Comparison of ENCODE assay signal across 11 cellular contexts in genomic region chr3:196792771-196793170, GRCh38. TPM values are rescaled to one million over a fixed set of nuclear protein-coding genes. Genes with fewer than 3 reads are reported as not detected.
DNase-seq lines count a peak whose midpoint lies in the region; ATAC-seq and TF ChIP-seq lines count a peak whose summit lies in the region.
"Had no signal": no experiment of that assay in that cellular context is flagged by ENCODE, and none has a peak within 500 bp of the region (broad histone marks: within the 10 kb centered on the region; RNA-seq: fewer than 3 reads in every experiment).

No MANE protein-coding gene starts in this region.

- H3K27ac ChIP-seq in GM23248 (0 out of 2 replicates have a peak overlapping the region, but pooled peaks have one; percentile 8), RWPE2 (ENCODE audit: poor library complexity, severe bottlenecking) (peak overlapping the region; percentile 91), parathyroid adenoma (peak overlapping the region; percentile 82)
- H3K27ac ChIP-seq in effector memory CD4-positive, alpha-beta T cell (ENCODE audit: insufficient read depth, low read length, poor library complexity, severe bottlenecking): no peak overlapping the region

- no peak overlapping the region for H2AFZ ChIP-seq in GM23248
- H2AFZ ChIP-seq in parathyroid adenoma: peak overlapping the region; percentile 12

- H3K4me3 ChIP-seq in GM23248 (no peak overlapping the region), RWPE2 (ENCODE audit: severe bottlenecking) (no peak overlapping the region), fibroblast of pulmonary artery (replicated peaks; ENCODE audit: low read depth, low read length) (no peak overlapping the region), parathyroid adenoma (ENCODE audit: low read depth, low read length) (peak overlapping the region; percentile 53)
- H3K4me3 ChIP-seq in effector memory CD4-positive, alpha-beta T cell (ENCODE audit: insufficient read depth, low read depth, low read length, poor library complexity, severe bottlenecking): no peak overlapping the region
- H3K4me3 ChIP-seq: mucosa of descending colon had no signal

- H3K9me2 ChIP-seq in GM23248 (ENCODE audit: insufficient read depth): no peaks in the 10 kb centered on the region

- no peak for TF ChIP-seq CTCF in RWPE2 (IDR thresholded peaks at IDR 0.05; ENCODE audit: poor library complexity, severe bottlenecking)
- no peak for TF ChIP-seq CTCF in fibroblast of pulmonary artery (IDR thresholded peaks at IDR 0.05; ENCODE audit: low read length, missing control alignments)
- TF ChIP-seq CTCF in parathyroid adenoma (IDR thresholded peaks at IDR 0.05): no peak

- H3K4me1 ChIP-seq in GM23248 (ENCODE audit: insufficient read depth) (peaks cover 16% of the 10 kb centered on the region), RWPE2 (ENCODE audit: insufficient read depth, poor library complexity, severe bottlenecking) (peaks cover 35% of the 10 kb centered on the region), parathyroid adenoma (peaks cover 16% of the 10 kb centered on the region)
- no peaks in the 10 kb centered on the region for H3K4me1 ChIP-seq in effector memory CD4-positive, alpha-beta T cell (ENCODE audit: control insufficient read depth, insufficient read depth, low read length, poor library complexity, severe bottlenecking)

- peaks cover 22% of the 10 kb centered on the region for H3F3A ChIP-seq in GM23248 (ENCODE audit: insufficient read depth)

- WGBS in GM23248 (ENCODE audit: low coverage in 1 of 2, low lambda C conversion rate in 2 of 2, missing lambda C conversion rate in 2 of 2), 2 experiments: 90 to 93% methylated on average over 5 of the region's 5 CpGs

- H3K9ac ChIP-seq in GM23248: no peak overlapping the region
- H3K9ac ChIP-seq in parathyroid adenoma: no peak overlapping the region

- ATAC-seq in RWPE2 (ENCODE audit: low read depth) (peak; percentile 49), GM21786 (IDR thresholded peaks at IDR 0.05; ENCODE audit: unreplicated experiment) (no peak)
- ATAC-seq: activated CD8-positive, alpha-beta memory T cell treated with anti-CD3 and anti-CD28 coated beads, Interleukin-2, amount 10 ng/mL, durations not matched to agents 7 days and 5 days; mucosa of descending colon had no signal

- H3K79me2 ChIP-seq in GM23248 (ENCODE audit: insufficient read depth): peaks cover 89% of the 10 kb centered on the region
- peaks cover 44% of the 10 kb centered on the region for H3K79me2 ChIP-seq in parathyroid adenoma

- peaks cover 4% of the 10 kb centered on the region; the same call in 1 of the 2 replicates for H4K20me1 ChIP-seq in GM23248 (ENCODE audit: insufficient read depth)

- in situ Hi-C loops in GM23248 (cut with MboI): no loop called here

- H3K4me2 ChIP-seq in GM23248 (ENCODE audit: unreplicated experiment) (no peak overlapping the region), parathyroid adenoma (ENCODE audit: low read length) (peak overlapping the region; percentile 73)

- H3K36me3 ChIP-seq in GM23248 (ENCODE audit: low read depth) (no peaks in the 10 kb centered on the region), RWPE2 (ENCODE audit: low read depth) (peaks cover 9% of the 10 kb centered on the region), parathyroid adenoma (ENCODE audit: control insufficient read depth, insufficient read depth, low read length) (no peaks in the 10 kb centered on the region)
- H3K36me3 ChIP-seq in effector memory CD4-positive, alpha-beta T cell (ENCODE audit: control insufficient read depth, insufficient read depth, low read length): peaks cover 14% of the 10 kb centered on the region

- H3K27me3 ChIP-seq in GM23248 (replicated peaks; ENCODE audit: insufficient read depth) (no peaks in the 10 kb centered on the region), RWPE2 (ENCODE audit: insufficient read depth, poor library complexity, severe bottlenecking) (no peaks in the 10 kb centered on the region), parathyroid adenoma (ENCODE audit: control insufficient read depth, insufficient read depth, low read length) (no peaks in the 10 kb centered on the region)
- H3K27me3 ChIP-seq in effector memory CD4-positive, alpha-beta T cell (replicated peaks; ENCODE audit: control insufficient read depth, insufficient read depth, low read length, poor library complexity, severe bottlenecking): no peaks in the 10 kb centered on the region

- peak; percentile 35 for DNase-seq in GM23248
- DNase-seq in RWPE2 (ENCODE audit: low spot score): no peak
- peak; percentile 60 for DNase-seq in fibroblast of pulmonary artery (ENCODE audit: low read depth)
- no peak for DNase-seq in effector memory CD4-positive, alpha-beta T cell
- DNase-seq in OCI-M1 (lab: John Stamatoyannopoulos, UW): no peak
- no peak for DNase-seq in NCI-H146 treated with DMSO at 0.1 percent for 48 hours (lab: John Stamatoyannopoulos, UW; ENCODE audit: unreplicated experiment)
- DNase-seq: activated CD8-positive, alpha-beta memory T cell treated with anti-CD3 and anti-CD28 coated beads, Interleukin-2, amount 10 ng/mL, durations not matched to agents 7 days and 5 days; mucosa of descending colon; NCI-H524 had no signal

- H3K9me3 ChIP-seq in GM23248 (ENCODE audit: low read depth) (no peaks in the 10 kb centered on the region), RWPE2 (ENCODE audit: severe bottlenecking) (no peaks in the 10 kb centered on the region), parathyroid adenoma (ENCODE audit: control insufficient read depth, low read length) (no peaks in the 10 kb centered on the region)
- no peaks in the 10 kb centered on the region for H3K9me3 ChIP-seq in effector memory CD4-positive, alpha-beta T cell (ENCODE audit: control insufficient read depth, low read length)
- H3K9me3 ChIP-seq: mucosa of descending colon had no signal

RNA-seq across cellular contexts. Expression of gene PAK2, which starts 53.1 kb away (rescaled TPM):
- 22.6 and 24.4 TPM in 2 replicates for total RNA-seq in GM23248 (2014; rRNA removed; shearing (Covaris generic))
- polyA plus RNA-seq in GM23248 (2016; fragmentation: Nextera tagmentation; extraction: Ambion mirVana): 29.4 and 30.5 TPM in 2 replicates

Comparison
In these comparisons a context has a peak if more than half of its experiments do, and no peak if none do; other contexts are left out.
1. DNase-seq: peak in GM23248 (single experiment) and fibroblast of pulmonary artery (single experiment); none in RWPE2 (single experiment), effector memory CD4-positive, alpha-beta T cell (0 of 3), OCI-M1 (single experiment) and NCI-H146 treated with DMSO at 0.1 percent for 48 hours (single experiment).